Comparison of ENCODE assay signal across 20 cellular contexts in genomic region chr11:117750916-117751773, GRCh38. TPM values are rescaled to one million over a fixed set of nuclear protein-coding genes. Genes with fewer than 3 reads are reported as not detected.
A peak's percentile ranks its signal among the peaks of the same experiment; 100 is the strongest.
DNase-seq lines count a peak whose midpoint lies in the region; ATAC-seq and TF ChIP-seq lines count a peak whose summit lies in the region.
"Had no signal": no experiment of that assay in that cellular context is flagged by ENCODE, and none has a peak within 500 bp of the region (broad histone marks: within the 10 kb centered on the region; RNA-seq: fewer than 3 reads in every experiment).

No MANE protein-coding gene starts in this region.

- ATAC-seq in HG03571 (IDR thresholded peaks at IDR 0.05; ENCODE audit: unreplicated experiment) (no peak), GM21390 (IDR thresholded peaks at IDR 0.05; ENCODE audit: unreplicated experiment) (no peak)
- ATAC-seq: HepG2 had no signal

- intact Hi-C loops in dorsolateral prefrontal cortex (cut with DNase I), result no loop called here
- intact Hi-C loops in sigmoid colon (cut with DNase I), result no loop called here

- TF ChIP-seq EP300 in sigmoid colon (IDR thresholded peaks at IDR 0.05), result no peak

- H3K4me3 ChIP-seq in dorsolateral prefrontal cortex, result no peak overlapping the region
- no peak overlapping the region for H3K4me3 ChIP-seq in sigmoid colon
- H3K4me3 ChIP-seq: SJCRH30 had no signal

- H3K4me1 ChIP-seq in sigmoid colon, result no peaks in the 10 kb centered on the region
- H3K4me1 ChIP-seq: SJCRH30 had no signal

- H3K27me3 ChIP-seq in dorsolateral prefrontal cortex (no peaks in the 10 kb centered on the region), sigmoid colon (no peaks in the 10 kb centered on the region)
- H3K27me3 ChIP-seq: SJCRH30 had no signal

- TF ChIP-seq POLR2A in sigmoid colon (IDR thresholded peaks at IDR 0.05), result no peak

- H3K27ac ChIP-seq in dorsolateral prefrontal cortex (peak overlapping the region; percentile 55 to 96 (median 86)), sigmoid colon (no peak overlapping the region)
- H3K27ac ChIP-seq: HL-60, SJCRH30 had no signal

- H3K36me3 ChIP-seq in sigmoid colon, result no peaks in the 10 kb centered on the region
- H3K36me3 ChIP-seq: SJCRH30 had no signal

- DNase-seq in NCI-H2171 treated with DMSO at 0.1 percent for 48 hours (lab: John Stamatoyannopoulos, UW) (peak; percentile 7), NCI-H2171 (lab: John Stamatoyannopoulos, UW) (no peak), dorsolateral prefrontal cortex (peak in 6 of 10 donors; percentile 26 to 74 (median 67)), sigmoid colon (peak; percentile 45), NCI-H1694 (lab: John Stamatoyannopoulos, UW) (no peak)
- DNase-seq: 8988T, EL, KBM-7, NCI-H1092, NCI-H1436, NCI-H1930, NCI-H524 treated with DMSO at 0.1 percent for 48 hours, OCI-M1, SJCRH30 had no signal

- 89 to 91% methylated on average over 14 of the region's 14 CpGs for WGBS in sigmoid colon, 2 donors

- TF ChIP-seq CTCF in dorsolateral prefrontal cortex (IDR thresholded peaks at IDR 0.05 in 54 of 56, conservative IDR thresholded peaks at IDR 0.05 in 2 of 56; ENCODE audit: low read depth in 1 of 56, partially characterized antibody in 56 of 56), result no peak
- no peak for TF ChIP-seq CTCF in sigmoid colon (IDR thresholded peaks at IDR 0.05)

- H3K9me3 ChIP-seq in sigmoid colon, result no peaks in the 10 kb centered on the region
- H3K9me3 ChIP-seq: SJCRH30 had no signal

RNA-seq across cellular contexts. Expression of gene DSCAML1, which starts 45.9 kb away (rescaled TPM):
- total RNA-seq in dorsolateral prefrontal cortex (10 to 100 TPM; 16.1 to 61.7 (median 35.6) TPM), sigmoid colon (1 to 10 TPM; 1.1 to 7.5 (median 2.2) TPM)
- polyA plus RNA-seq in sigmoid colon, result 1 to 10 TPM in 1 of 3 donors, under 1 TPM in 2; under 0.01 to 1.2 (median 0.23) TPM
- total RNA-seq: HT-29, SJCRH30 had no signal
- polyA plus RNA-seq: CD14-positive monocyte had no signal

Comparison
In these comparisons a context has a peak if more than half of its experiments do, and no peak if none do; other contexts are left out.
1. DNase-seq: peak in NCI-H2171 treated with DMSO at 0.1 percent for 48 hours (single experiment), dorsolateral prefrontal cortex (6 of 10) and sigmoid colon (single experiment); none in NCI-H2171 (single experiment) and NCI-H1694 (single experiment).
2. H3K27ac ChIP-seq: peak in dorsolateral prefrontal cortex (59 of 59); none in sigmoid colon (0 of 4).